In genomic region chr13:67439365-67439764, GRCh38 we compare ENCODE assay signal across 7 cellular contexts.
"Had no signal": no experiment of that assay in that cellular context is flagged by ENCODE, and none has a peak within 500 bp of the region (broad histone marks: within the 10 kb centered on the region; RNA-seq: fewer than 3 reads in every experiment).

No MANE protein-coding gene starts in this region.

- H3K27ac ChIP-seq: HL-60, KMS-11 had no signal

- H3K9ac ChIP-seq: KMS-11 had no signal

- ATAC-seq: HepG2 had no signal

- FAIRE-seq: HepG2, HTR-8/SVneo had no signal

- H3K4me2 ChIP-seq: KMS-11 had no signal

- DNase-seq: IMR-90, KBM-7, KG1 had no signal
